9 cellular contexts compared by ENCODE assay signal in genomic region chr3:56754753-56755365, GRCh38. TPM values are rescaled to one million over a fixed set of nuclear protein-coding genes. Genes with fewer than 3 reads are reported as not detected.
DNase-seq lines count a peak whose midpoint lies in the region; ATAC-seq lines count a peak whose summit lies in the region.
"Had no signal": no experiment of that assay in that cellular context is flagged by ENCODE, and none has a peak within 500 bp of the region (broad histone marks: within the 10 kb centered on the region; RNA-seq: fewer than 3 reads in every experiment).

No MANE protein-coding gene starts in this region.

- H3K4me1 ChIP-seq in mucosa of rectum (ENCODE audit: control insufficient read depth in 2 of 2, insufficient read depth in 2 of 2, low read length in 2 of 2), result peaks cover 0 to 5% of the 10 kb centered on the region in 2 donors

- ATAC-seq in HG03354 (IDR thresholded peaks at IDR 0.05; ENCODE audit: poor library complexity, severe bottlenecking, unreplicated experiment), result peak; percentile 31

- peaks cover 39% of the 10 kb centered on the region for H3K36me3 Mint-ChIP-seq in activated naive CD4-positive, alpha-beta T cell treated with anti-CD3 and anti-CD28 coated beads for 36 hours (ENCODE audit: low read depth)

- peak overlapping the region; percentile 18 to 72 for H3K27ac ChIP-seq in mucosa of rectum (ENCODE audit: low read depth in 2 of 2, low read length in 2 of 2)

- no peaks in the 10 kb centered on the region for H3K27me3 ChIP-seq in mucosa of rectum (ENCODE audit: control insufficient read depth in 2 of 2, insufficient read depth in 2 of 2, low read length in 2 of 2)

- H3K9ac ChIP-seq in mucosa of rectum (ENCODE audit: low read depth in 1 of 2, low read length in 2 of 2), result peak overlapping the region in 1 of 2 donors; percentile 2

- peak overlapping the region; percentile 71 for H3K4me3 Mint-ChIP-seq in activated naive CD4-positive, alpha-beta T cell treated with anti-CD3 and anti-CD28 coated beads for 36 hours

- H3K9me3 ChIP-seq in mucosa of rectum (ENCODE audit: control insufficient read depth in 2 of 2, low read length in 2 of 2), result no peaks in the 10 kb centered on the region

- intact Hi-C loops in activated naive CD4-positive, alpha-beta T cell treated with anti-CD3 and anti-CD28 coated beads for 36 hours (cut with micrococcal nuclease), result loop anchor here (2.0 kb wide), 2 partner anchors 52 to 198 kb away; partner anchors contain the start of gene CCDC66

- H3K36me3 ChIP-seq in mucosa of rectum (ENCODE audit: control insufficient read depth in 2 of 2, insufficient read depth in 2 of 2, low read length in 2 of 2), result peaks cover 0 to 6% of the 10 kb centered on the region in 2 donors

- CTCF ChIA-PET in activated naive CD4-positive, alpha-beta T cell treated with anti-CD3 and anti-CD28 coated beads for 36 hours (lab: Charles Lee), result interaction anchor here (0.9 to 8.9 kb wide), 9 partner anchors 10 to 233 kb away, joined by 3 to 83 read pairs (median 6); partner anchors contain the start of gene ARHGEF3

- H3K9me3 Mint-ChIP-seq in activated naive CD4-positive, alpha-beta T cell treated with anti-CD3 and anti-CD28 coated beads for 36 hours, result peaks cover 2% of the 10 kb centered on the region

- peaks cover 71% of the 10 kb centered on the region for H3K4me1 Mint-ChIP-seq in activated naive CD4-positive, alpha-beta T cell treated with anti-CD3 and anti-CD28 coated beads for 36 hours (ENCODE audit: low read depth)

- DNase-seq in CD1c-positive myeloid dendritic cell (ENCODE audit: extremely low spot score), result peak; percentile 65
- DNase-seq in activated naive CD4-positive, alpha-beta T cell treated with anti-CD3 and anti-CD28 coated beads for 36 hours, result peak; percentile 40
- DNase-seq in SK-N-DZ (ENCODE audit: low spot score), result no peak
- DNase-seq in putamen (ENCODE audit: low spot score), result no peak
- DNase-seq in Ammon's horn (ENCODE audit: low spot score), result no peak
- DNase-seq in pons (ENCODE audit: low spot score), result no peak
- DNase-seq: DMS53 had no signal

- no peaks in the 10 kb centered on the region for H3K27me3 Mint-ChIP-seq in activated naive CD4-positive, alpha-beta T cell treated with anti-CD3 and anti-CD28 coated beads for 36 hours (ENCODE audit: low read depth)

- H3K27ac Mint-ChIP-seq in activated naive CD4-positive, alpha-beta T cell treated with anti-CD3 and anti-CD28 coated beads for 36 hours, result peak overlapping the region; percentile 32

- H3K4me3 ChIP-seq in mucosa of rectum (ENCODE audit: low read length in 2 of 2), result peak overlapping the region; percentile 33 to 65

RNA-seq across cellular contexts. Expression of gene ARHGEF3, which starts 46.9 kb away (rescaled TPM):
- total RNA-seq in activated naive CD4-positive, alpha-beta T cell treated with anti-CD3 and anti-CD28 coated beads for 36 hours, result 10 to 100 TPM; 36.4 to 37.7 TPM
- polyA plus RNA-seq in SK-N-DZ (2014; cell fraction: cytosol; rRNA removed), result 2.7 and 5.7 TPM in 2 replicates
- polyA plus RNA-seq in SK-N-DZ (2014; cell fraction: nucleus; rRNA removed), result 3.4 and 4.6 TPM in 2 replicates

Comparison
In these comparisons a context has a peak if more than half of its experiments do, and no peak if none do; other contexts are left out.
1. DNase-seq: peak in CD1c-positive myeloid dendritic cell (single experiment) and activated naive CD4-positive, alpha-beta T cell treated with anti-CD3 and anti-CD28 coated beads for 36 hours (single experiment); none in SK-N-DZ (single experiment), putamen (single experiment), Ammon's horn (single experiment) and pons (single experiment).